14 cellular contexts compared by ENCODE assay signal in genomic region chr9:70004310-70004709, GRCh38. TPM values are rescaled to one million over a fixed set of nuclear protein-coding genes. Genes with fewer than 3 reads are reported as not detected.
"Had no signal": no experiment of that assay in that cellular context is flagged by ENCODE, and none has a peak within 500 bp of the region (broad histone marks: within the 10 kb centered on the region; RNA-seq: fewer than 3 reads in every experiment).

No MANE protein-coding gene starts in this region.

- H3K36me3 ChIP-seq: breast epithelium, esophagus squamous epithelium, neutrophil, right atrium auricular region, spleen, transverse colon had no signal

- H3K27me3 ChIP-seq: breast epithelium, esophagus squamous epithelium, neutrophil, right atrium auricular region, spleen, transverse colon had no signal

- H3K4me1 ChIP-seq: breast epithelium, right atrium auricular region, spleen, transverse colon had no signal

- H3K4me3 ChIP-seq: breast epithelium, esophagus squamous epithelium, lung, right atrium auricular region, spleen, transverse colon had no signal

- H3K9me3 ChIP-seq: breast epithelium, esophagus squamous epithelium, neutrophil, right atrium auricular region, spleen, transverse colon had no signal

- DNase-seq: amygdala; esophagus squamous epithelium; hippocampal formation; left cardiac atrium; naive thymus-derived CD8-positive, alpha-beta T cell; spleen; stimulated activated CD4-positive, alpha-beta T cell treated with anti-CD3 and anti-CD28 coated beads, Interleukin-1b, Interleukin-23, amount 100 ng/mL, for 48 hours; transverse colon had no signal

- ATAC-seq: activated CD4-positive, CD25-positive, alpha-beta regulatory T cell treated with anti-CD3 and anti-CD28 coated beads, Interleukin-2, amount 50 U/mL, for 24 hours; left cardiac atrium; naive thymus-derived CD8-positive, alpha-beta T cell; stimulated activated memory B cell treated with anti-CD40 and anti-IgM and Interleukin-4, amounts not matched to agents 10 μg/mL and 1 μg/mL and 100 μg/mL, for 72 hours had no signal

- H3K27ac ChIP-seq: breast epithelium, esophagus squamous epithelium, neutrophil, right atrium auricular region, spleen, transverse colon had no signal

RNA-seq across cellular contexts. Expression of gene MAMDC2, which starts 39.3 kb away (rescaled TPM):
- total RNA-seq: naive thymus-derived CD8-positive, alpha-beta T cell had no signal
